ENCODE assay signal across 16 cellular contexts in the genomic region with DNA sequence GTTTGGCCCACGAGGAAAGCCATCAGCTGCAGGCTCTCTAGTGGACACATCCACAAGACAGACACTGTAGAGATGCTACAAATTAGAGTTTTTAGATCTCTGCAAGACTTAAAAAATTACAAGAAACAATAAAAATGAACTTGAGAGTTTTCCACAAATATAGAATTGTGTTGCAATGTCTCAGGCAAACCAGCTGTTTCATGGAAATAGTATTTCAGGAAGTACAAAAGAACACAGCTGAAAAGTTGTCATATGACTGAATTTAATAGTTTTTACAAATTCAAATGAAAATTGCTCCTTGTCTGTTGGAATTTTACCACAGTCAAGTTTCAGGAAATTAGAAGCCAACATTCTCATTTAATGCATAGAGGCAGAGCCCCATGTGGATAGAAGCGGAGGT.
"Had no signal": no experiment of that assay in that cellular context is flagged by ENCODE, and none has a peak within 500 bp of the region (broad histone marks: within the 10 kb centered on the region; RNA-seq: fewer than 3 reads in every experiment).

No MANE protein-coding gene starts in this region.

- H3K27ac ChIP-seq: dorsolateral prefrontal cortex, neutrophil had no signal

- H3K9me3 ChIP-seq: neutrophil had no signal

- ATAC-seq: activated naive CD4-positive, alpha-beta T cell treated with anti-CD3 and anti-CD28 coated beads, Interleukin-2, amount 50 U/mL, for 72 hours; activated T-cell treated with anti-CD3 and anti-CD28 coated beads, Interleukin-2, amount 50 U/mL, for 4 hours; esophagus mucosa; naive thymus-derived CD8-positive, alpha-beta T cell had no signal

- H3K27me3 ChIP-seq: dorsolateral prefrontal cortex, neutrophil had no signal

- H3K4me3 ChIP-seq: dorsolateral prefrontal cortex had no signal

- H3K36me3 ChIP-seq: neutrophil had no signal

- DNase-seq: activated CD4-positive, alpha-beta T cell treated with anti-CD3 and anti-CD28 coated beads for 1 hour; activated CD4-positive, alpha-beta T cell treated with anti-CD3 and anti-CD28 coated beads, Interleukin-2, amount 50 U/mL, for 48 hours; activated effector memory CD4-positive, alpha-beta T cell treated with anti-CD3 and anti-CD28 coated beads, Interleukin-2, amount 50 U/mL, for 16 hours; activated T-cell treated with anti-CD3 and anti-CD28 coated beads, Interleukin-2, amount 50 U/mL, for 4 hours; amygdala; dorsolateral prefrontal cortex; hippocampal formation; kidney glomerular epithelial cell; naive thymus-derived CD8-positive, alpha-beta T cell; posterior cingulate gyrus; stimulated activated CD4-positive, alpha-beta T cell treated with anti-CD3 and anti-CD28 coated beads, Interleukin-2, amount 100 ng/mL, for 24 hours; stimulated activated naive CD4-positive, alpha-beta T cell treated with Interleukin-2 at 50 U/mL for 16 hours; T-helper 9 cell had no signal
